Comparison of ENCODE assay signal across 1 cellular context in genomic region chr14:24430143-24430681, GRCh38.
TF ChIP-seq lines count a peak whose summit lies in the region.

No MANE protein-coding gene starts in this region.

TF ChIP-seq in SK-N-SH, 30 proteins besides CTCF, POLR2A, EP300 and RAD21 (continued from another document):
- TF ChIP-seq, protein P1, sequence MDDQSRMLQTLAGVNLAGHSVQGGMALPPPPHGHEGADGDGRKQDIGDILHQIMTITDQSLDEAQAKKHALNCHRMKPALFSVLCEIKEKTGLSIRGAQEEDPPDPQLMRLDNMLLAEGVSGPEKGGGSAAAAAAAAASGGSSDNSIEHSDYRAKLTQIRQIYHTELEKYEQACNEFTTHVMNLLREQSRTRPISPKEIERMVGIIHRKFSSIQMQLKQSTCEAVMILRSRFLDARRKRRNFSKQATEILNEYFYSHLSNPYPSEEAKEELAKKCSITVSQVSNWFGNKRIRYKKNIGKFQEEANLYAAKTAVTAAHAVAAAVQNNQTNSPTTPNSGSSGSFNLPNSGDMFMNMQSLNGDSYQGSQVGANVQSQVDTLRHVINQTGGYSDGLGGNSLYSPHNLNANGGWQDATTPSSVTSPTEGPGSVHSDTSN (IDR thresholded peaks at IDR 0.05) = no peak
- TF ChIP-seq RXRA (IDR thresholded peaks at IDR 0.05; ENCODE audit: borderline replicate concordance, low read depth) = no peak
- no peak for TF ChIP-seq FOXM1 (IDR thresholded peaks at IDR 0.05; ENCODE audit: low read depth)
- TF ChIP-seq, protein P2, sequence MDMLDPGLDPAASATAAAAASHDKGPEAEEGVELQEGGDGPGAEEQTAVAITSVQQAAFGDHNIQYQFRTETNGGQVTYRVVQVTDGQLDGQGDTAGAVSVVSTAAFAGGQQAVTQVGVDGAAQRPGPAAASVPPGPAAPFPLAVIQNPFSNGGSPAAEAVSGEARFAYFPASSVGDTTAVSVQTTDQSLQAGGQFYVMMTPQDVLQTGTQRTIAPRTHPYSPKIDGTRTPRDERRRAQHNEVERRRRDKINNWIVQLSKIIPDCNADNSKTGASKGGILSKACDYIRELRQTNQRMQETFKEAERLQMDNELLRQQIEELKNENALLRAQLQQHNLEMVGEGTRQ (IDR thresholded peaks at IDR 0.05; ENCODE audit: borderline replicate concordance, low read depth, low read length) = no peak
- TF ChIP-seq NRF1 (IDR thresholded peaks at IDR 0.05; ENCODE audit: low read depth, low read length) = no peak
- TF ChIP-seq MXI1 (IDR thresholded peaks at IDR 0.05; ENCODE audit: low read depth, low read length) = 0 out of 2 replicates have a peak, but pooled peaks have one; percentile 12
- TF ChIP-seq, protein P3, sequence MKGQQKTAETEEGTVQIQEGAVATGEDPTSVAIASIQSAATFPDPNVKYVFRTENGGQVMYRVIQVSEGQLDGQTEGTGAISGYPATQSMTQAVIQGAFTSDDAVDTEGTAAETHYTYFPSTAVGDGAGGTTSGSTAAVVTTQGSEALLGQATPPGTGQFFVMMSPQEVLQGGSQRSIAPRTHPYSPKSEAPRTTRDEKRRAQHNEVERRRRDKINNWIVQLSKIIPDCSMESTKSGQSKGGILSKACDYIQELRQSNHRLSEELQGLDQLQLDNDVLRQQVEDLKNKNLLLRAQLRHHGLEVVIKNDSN (IDR thresholded peaks at IDR 0.05; ENCODE audit: borderline replicate concordance, low read depth) = no peak
